ENCODE assay signal across 8 cellular contexts in genomic region chr2:111883661-111884591, GRCh38. TPM values are rescaled to one million over a fixed set of nuclear protein-coding genes. Genes with fewer than 3 reads are reported as not detected.
DNase-seq lines count a peak whose midpoint lies in the region; ATAC-seq and TF ChIP-seq lines count a peak whose summit lies in the region.

Gene ANAPC1, minus strand, starts transcription at chr2:111884193. Its CDS starts 3,368 bp downstream, at chr2:111880825.

- ATAC-seq in foreskin keratinocyte: peak; percentile 92

- H3K9ac ChIP-seq in ES-I3 (ENCODE audit: low read depth, low read length): peak within 1 kb of the TSS; percentile 92

- H3K9me3 ChIP-seq in ES-I3 (ENCODE audit: control insufficient read depth, insufficient read depth, low read length) (no peaks in the 10 kb centered on the region), neuron (ENCODE audit: low read length) (no peaks in the 10 kb centered on the region)

- H3K4me1 ChIP-seq in ES-I3 (ENCODE audit: insufficient read depth, low read length): no peaks in the 10 kb centered on the region
- H3K4me1 ChIP-seq in foreskin keratinocyte: no peaks in the 10 kb centered on the region
- H3K4me1 ChIP-seq in neuron (ENCODE audit: insufficient read depth, low read length): peaks cover 8% of the 10 kb centered on the region

- TF ChIP-seq CTCF in LNCaP clone FGC (IDR thresholded peaks at IDR 0.05; ENCODE audit: control insufficient read depth, extremely low read depth, insufficient read depth) (no peak), foreskin keratinocyte (conservative IDR thresholded peaks at IDR 0.05) (no peak)

- peak within 1 kb of the TSS; percentile 54 for H3K27ac ChIP-seq in foreskin keratinocyte

- no peaks in the 10 kb centered on the region for H3K36me3 ChIP-seq in ES-I3 (ENCODE audit: insufficient read depth, low read length)
- peaks cover 8% of the 10 kb centered on the region for H3K36me3 ChIP-seq in neuron (ENCODE audit: insufficient read depth, low read length)

- DNase-seq in H4 (ENCODE audit: low spot score) (peak; percentile 77), LNCaP clone FGC (ENCODE audit: low read depth) (peak; percentile 21), SIG-M5 treated with dmso at 0.1 percent for 504 hours (lab: John Stamatoyannopoulos, UW; ENCODE audit: unreplicated experiment) (peak; percentile 95), activated gamma-delta T cell (lab: John Stamatoyannopoulos, UW) (peak; percentile 72), foreskin keratinocyte (peak; percentile 63 to 79), stromal cell of bone marrow (ENCODE audit: low read depth) (peak; percentile 68)

- H3K4me3 ChIP-seq in LNCaP clone FGC (ENCODE audit: low read depth, low read length) (peak within 1 kb of the TSS; percentile 93), neuron (ENCODE audit: low read length) (peak within 1 kb of the TSS; percentile 96)

- H2AFZ ChIP-seq in neuron (ENCODE audit: low read depth, low read length): peak within 1 kb of the TSS; percentile 97

- H3K27me3 ChIP-seq in foreskin keratinocyte (no peaks in the 10 kb centered on the region), neuron (ENCODE audit: insufficient read depth, low read length) (no peaks in the 10 kb centered on the region)

RNA-seq across cellular contexts. Expression of gene ANAPC1, which starts in this region (rescaled TPM):
- 36.4 and 44.8 TPM in 2 replicates for total RNA-seq in H4 (2014; rRNA removed; shearing (Covaris generic))
- 56.8 and 69.2 TPM in 2 replicates for total RNA-seq in foreskin keratinocyte
- polyA plus RNA-seq in foreskin keratinocyte: 8.5 and 9.7 TPM in 2 replicates

Comparison
In these comparisons a context has a peak if more than half of its experiments do, and no peak if none do; other contexts are left out.
1. Peak in every context shown above with its lines: DNase-seq, ATAC-seq, H3K4me3 ChIP-seq and H3K27ac ChIP-seq.
2. DNase-seq: peak in every context shown above with its lines; median percentile 95 in SIG-M5 treated with dmso at 0.1 percent for 504 hours; 77 in H4; 72 in activated gamma-delta T cell; 71 in foreskin keratinocyte; 68 in stromal cell of bone marrow; 21 in LNCaP clone FGC.